ENCODE assay signal across 8 cellular contexts in genomic region chr7:139767561-139767982, GRCh38. TPM values are rescaled to one million over a fixed set of nuclear protein-coding genes. Genes with fewer than 3 reads are reported as not detected.
DNase-seq lines count a peak whose midpoint lies in the region; ATAC-seq and TF ChIP-seq lines count a peak whose summit lies in the region.

No MANE protein-coding gene starts in this region.

- H3K4me3 ChIP-seq in GM06990 (replicated peaks; ENCODE audit: low read depth, low read length): no peak overlapping the region
- no peak overlapping the region for H3K4me3 ChIP-seq in fibroblast of the aortic adventitia (ENCODE audit: low read depth, low read length)
- no peak overlapping the region for H3K4me3 ChIP-seq in adrenal gland
- H3K4me3 ChIP-seq in lower leg skin (ENCODE audit: low read depth, poor library complexity, severe bottlenecking): no peak overlapping the region

- peak; percentile 66 for ATAC-seq in HG03521 (IDR thresholded peaks at IDR 0.05; ENCODE audit: unreplicated experiment)

- no peaks in the 10 kb centered on the region for H3K9me3 ChIP-seq in adrenal gland (replicated peaks in 1 of 3)

- H3K27me3 ChIP-seq in GM06990 (replicated peaks; ENCODE audit: control insufficient read depth, insufficient read depth, low read length) (no peaks in the 10 kb centered on the region), adrenal gland (no peaks in the 10 kb centered on the region)

- peaks cover 10% of the 10 kb centered on the region for H3K36me3 ChIP-seq in GM06990 (ENCODE audit: control insufficient read depth, insufficient read depth, low read length)
- H3K36me3 ChIP-seq in adrenal gland (replicated peaks in 1 of 2): no peaks in the 10 kb centered on the region

- DNase-seq in GM06990 (ENCODE audit: extremely low read depth, insufficient read length) (peak; percentile 50), GM20000 (ENCODE audit: low spot score) (peak; percentile 49), fibroblast of the aortic adventitia (ENCODE audit: low read depth) (peak; percentile 16), adrenal gland (no peak), cardiac septum (ENCODE audit: low spot score) (no peak), lower leg skin (ENCODE audit: low spot score in 2 of 2) (no peak)
- DNase-seq in effector CD8-positive, alpha-beta T cell (lab: John Stamatoyannopoulos, UW): no peak

- no peak for TF ChIP-seq CTCF in GM06990 (IDR thresholded peaks at IDR 0.05; ENCODE audit: insufficient read depth, low read length, poor library complexity, severe bottlenecking)
- no peak for TF ChIP-seq CTCF in GM20000 (IDR thresholded peaks at IDR 0.05; ENCODE audit: extremely low read depth, missing control alignments)
- no peak for TF ChIP-seq CTCF in fibroblast of the aortic adventitia (IDR thresholded peaks at IDR 0.05; ENCODE audit: insufficient read depth, low read length)
- no peak for TF ChIP-seq CTCF in adrenal gland (IDR thresholded peaks at IDR 0.05)
- no peak for TF ChIP-seq CTCF in lower leg skin (IDR thresholded peaks at IDR 0.05)

- H3K27ac ChIP-seq in adrenal gland: peak overlapping the region in 1 of 5 donors; percentile 24

- TF ChIP-seq POLR2A in adrenal gland (IDR thresholded peaks at IDR 0.05) (no peak), lower leg skin (IDR thresholded peaks at IDR 0.05) (no peak)

- H3K4me1 ChIP-seq in adrenal gland (replicated peaks in 1 of 2): peaks cover 21 to 48% of the 10 kb centered on the region in 2 donors

- intact Hi-C loops in adrenal gland (cut with DNase I) (no loop called here), cardiac septum (cut with DNase I) (no loop called here), lower leg skin (cut with DNase I; ENCODE audit: low total_unique reads) (no loop called here)

RNA-seq across cellular contexts. Expression of gene HIPK2, which starts 10.2 kb away (rescaled TPM):
- 16.6 and 28.8 TPM in 2 replicates for total RNA-seq in fibroblast of the aortic adventitia (ENCODE audit: low replicate concordance)
- 10 to 100 TPM; 36.3 to 82.4 (median 64.2) TPM for total RNA-seq in adrenal gland
- polyA plus RNA-seq in adrenal gland: 10 to 100 TPM in 2 of 3 donors, 1 to 10 TPM in 1; 4.7 to 20.8 (median 14.7) TPM
- 218 TPM for total RNA-seq in cardiac septum
- total RNA-seq in lower leg skin: 10 to 100 TPM in 2 of 4 donors, 1 to 10 TPM in 2; 4.5 to 14.9 (median 10.4) TPM

Comparison
In these comparisons a context has a peak if more than half of its experiments do, and no peak if none do; other contexts are left out.
1. DNase-seq: peak in GM06990 (single experiment), GM20000 (single experiment) and fibroblast of the aortic adventitia (single experiment); none in adrenal gland (0 of 7), cardiac septum (single experiment), effector CD8-positive, alpha-beta T cell (single experiment) and lower leg skin (0 of 2).